ENCODE assay signal across 28 cellular contexts in the genomic region with DNA sequence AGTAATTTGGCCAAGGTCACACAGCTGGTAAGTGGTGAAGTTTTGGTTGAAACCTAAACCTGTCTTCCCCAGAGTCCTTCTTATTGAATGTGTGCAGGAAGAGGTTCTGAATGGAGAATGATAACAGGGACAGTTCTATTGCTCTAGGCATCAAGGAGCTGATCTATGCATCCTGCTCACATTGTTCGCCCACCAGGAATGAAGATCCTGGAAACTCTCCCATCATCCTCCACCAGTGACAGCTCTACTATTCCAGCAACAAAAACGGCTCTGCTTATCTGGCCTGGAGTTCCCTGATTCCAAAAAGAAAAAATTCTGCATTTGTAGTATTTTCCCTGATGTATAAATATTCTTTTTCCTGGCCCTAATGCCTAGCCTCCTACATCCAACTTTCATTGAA. TPM values are rescaled to one million over a fixed set of nuclear protein-coding genes. Genes with fewer than 3 reads are reported as not detected.
"Had no signal": no experiment of that assay in that cellular context is flagged by ENCODE, and none has a peak within 500 bp of the region (broad histone marks: within the 10 kb centered on the region; RNA-seq: fewer than 3 reads in every experiment).

No MANE protein-coding gene starts in this region.

- ATAC-seq: left cardiac atrium; left lung; naive thymus-derived CD4-positive, alpha-beta T cell; psoas muscle; stimulated activated naive CD8-positive, alpha-beta T cell treated with anti-CD3 and anti-CD28 coated beads, Interleukin-15, Interleukin-2, amounts not matched to agents 100 U/mL and 50 U/mL, for 24 hours; upper lobe of right lung had no signal

- H3K4me1 Mint-ChIP-seq: endodermal cell; naive thymus-derived CD4-positive, alpha-beta T cell; nephron; stimulated activated memory B cell treated with anti-CD40 and anti-IgM and Interleukin-4, amounts not matched to agents 10 μg/mL and 1 μg/mL and 100 μg/mL, for 72 hours had no signal

- H3K4me3 ChIP-seq: esophagus muscularis mucosa, heart right ventricle, left lung, neural progenitor cell, psoas muscle, sigmoid colon, testis, transverse colon, upper lobe of right lung, vagina had no signal

- H3K4me1 ChIP-seq: left lung, neural progenitor cell, psoas muscle, transverse colon had no signal

- H2AFZ ChIP-seq: neural progenitor cell had no signal

- H3K9me3 Mint-ChIP-seq: dendritic cell treated with granulocyte-macrophage colony-stimulating factor and Interleukin-4, amounts not matched to agents 40 ng/mL and 50 ng/mL, for 4 days; endodermal cell; naive thymus-derived CD4-positive, alpha-beta T cell; nephron; neural progenitor cell; stimulated activated memory B cell treated with anti-CD40 and anti-IgM and Interleukin-4, amounts not matched to agents 10 μg/mL and 1 μg/mL and 100 μg/mL, for 72 hours had no signal

- H3K36me3 Mint-ChIP-seq: naive thymus-derived CD4-positive, alpha-beta T cell; neural progenitor cell; stimulated activated memory B cell treated with anti-CD40 and anti-IgM and Interleukin-4, amounts not matched to agents 10 μg/mL and 1 μg/mL and 100 μg/mL, for 72 hours had no signal

- H3K4me3 Mint-ChIP-seq: dendritic cell treated with granulocyte-macrophage colony-stimulating factor and Interleukin-4, amounts not matched to agents 40 ng/mL and 50 ng/mL, for 4 days; endodermal cell; naive thymus-derived CD4-positive, alpha-beta T cell; nephron; neural progenitor cell; stimulated activated memory B cell treated with anti-CD40 and anti-IgM and Interleukin-4, amounts not matched to agents 10 μg/mL and 1 μg/mL and 100 μg/mL, for 72 hours had no signal

- H3K27ac Mint-ChIP-seq: dendritic cell treated with granulocyte-macrophage colony-stimulating factor and Interleukin-4, amounts not matched to agents 40 ng/mL and 50 ng/mL, for 4 days; endodermal cell; naive thymus-derived CD4-positive, alpha-beta T cell; nephron; neural progenitor cell; stimulated activated memory B cell treated with anti-CD40 and anti-IgM and Interleukin-4, amounts not matched to agents 10 μg/mL and 1 μg/mL and 100 μg/mL, for 72 hours had no signal

- H3K9me3 ChIP-seq: esophagus muscularis mucosa, heart right ventricle, left lung, psoas muscle, sigmoid colon, testis, transverse colon, upper lobe of right lung, vagina had no signal

- H3K9ac ChIP-seq: neural progenitor cell had no signal

- H3K27ac ChIP-seq: esophagus muscularis mucosa, heart right ventricle, left lung, neural progenitor cell, psoas muscle, sigmoid colon, testis, transverse colon, upper lobe of right lung had no signal

- H3K27me3 ChIP-seq: esophagus muscularis mucosa, neural progenitor cell, sigmoid colon, testis, transverse colon, upper lobe of right lung, vagina had no signal

- DNase-seq: effector CD8-positive, alpha-beta T cell; endodermal cell; foreskin melanocyte; glutamatergic neuron; heart right ventricle; hippocampal formation; left cardiac atrium; left lung; mesendoderm; midbrain; naive thymus-derived CD4-positive, alpha-beta T cell; posterior cingulate gyrus; psoas muscle; right cardiac atrium; sigmoid colon; stimulated activated CD4-positive, alpha-beta T cell treated with anti-CD3 and anti-CD28 coated beads, Interleukin-4, amount 100 ng/mL, for 4 hours; stimulated activated naive CD8-positive, alpha-beta T cell treated with anti-CD3 and anti-CD28 coated beads, Interleukin-15, Interleukin-2, amounts not matched to agents 100 U/mL and 50 U/mL, for 24 hours; substantia nigra; testis; transverse colon; upper lobe of right lung had no signal

- H3K36me3 ChIP-seq: esophagus muscularis mucosa, heart right ventricle, left lung, neural progenitor cell, sigmoid colon, transverse colon, upper lobe of right lung, vagina had no signal

- H3K4me2 ChIP-seq: neural progenitor cell had no signal

RNA-seq across cellular contexts. Expression of a gene that starts 16.4 kb away (rescaled TPM):
- total RNA-seq: epithelial cell of proximal tubule; naive thymus-derived CD4-positive, alpha-beta T cell had no signal
- polyA plus RNA-seq: naive thymus-derived CD4-positive, alpha-beta T cell had no signal
